ENCODE assay signal across 8 cellular contexts in genomic region chr7:2760098-2760889, GRCh38.
DNase-seq lines count a peak whose midpoint lies in the region; ATAC-seq and TF ChIP-seq lines count a peak whose summit lies in the region.

No MANE protein-coding gene starts in this region.

- peak overlapping the region; percentile 6 for H3K9ac ChIP-seq in mucosa of stomach (ENCODE audit: low read length)

- H3K4me1 ChIP-seq in mucosa of stomach (ENCODE audit: control insufficient read depth, insufficient read depth, low read length) = peaks cover 49% of the 10 kb centered on the region

- no peak for ATAC-seq in GM18520 (IDR thresholded peaks at IDR 0.05; ENCODE audit: unreplicated experiment)
- no peak for ATAC-seq in omental fat pad (ENCODE audit: low FRiP score)
- no peak for ATAC-seq in GM21786 (IDR thresholded peaks at IDR 0.05; ENCODE audit: unreplicated experiment)

- TF ChIP-seq CTCF in epithelial cell of esophagus (IDR thresholded peaks at IDR 0.05; ENCODE audit: insufficient read depth, low read depth, low read length, missing control alignments) (peak; percentile 57), omental fat pad (IDR thresholded peaks at IDR 0.05) (no peak)

- no peaks in the 10 kb centered on the region for H3K27me3 ChIP-seq in mucosa of stomach (ENCODE audit: control insufficient read depth, insufficient read depth, low read length)

- no peaks in the 10 kb centered on the region for H3K9me3 ChIP-seq in mucosa of stomach (ENCODE audit: control insufficient read depth, low read length)

- H3K4me3 ChIP-seq in epithelial cell of esophagus (ENCODE audit: low read length) = no peak overlapping the region
- H3K4me3 ChIP-seq in mucosa of stomach (ENCODE audit: low read length) = no peak overlapping the region

- no peaks in the 10 kb centered on the region for H3K36me3 ChIP-seq in mucosa of stomach (ENCODE audit: control insufficient read depth, insufficient read depth, low read length)

- peak; percentile 81 for DNase-seq in COR-L47 (lab: John Stamatoyannopoulos, UW)
- peak; percentile 48 for DNase-seq in HT1080 (ENCODE audit: low read depth)
- peak; percentile 67 for DNase-seq in RPMI8226
- DNase-seq in epithelial cell of esophagus (ENCODE audit: low read depth) = peak; percentile 63
- DNase-seq in omental fat pad (ENCODE audit: low spot score) = no peak
